Comparison of ENCODE assay signal across 23 cellular contexts in the genomic region with DNA sequence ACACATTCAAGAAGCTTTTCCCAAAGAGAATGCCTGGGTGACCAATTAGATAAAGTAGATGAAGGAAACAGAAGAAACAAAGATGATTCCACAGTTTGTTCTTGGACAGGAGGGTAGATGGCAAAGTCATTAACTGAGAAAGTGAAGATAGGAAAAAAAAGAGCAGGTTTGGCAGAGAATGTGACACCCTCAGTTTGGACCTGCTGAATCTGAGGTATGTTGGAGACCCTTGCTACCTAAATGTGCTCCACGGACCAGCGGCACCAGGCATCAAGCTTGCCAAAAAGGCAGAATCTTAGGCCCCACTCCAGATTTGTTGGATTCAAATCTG. TPM values are rescaled to one million over a fixed set of nuclear protein-coding genes. Genes with fewer than 3 reads are reported as not detected.
DNase-seq lines count a peak whose midpoint lies in the region; ATAC-seq, FAIRE-seq and TF ChIP-seq lines count a peak whose summit lies in the region.
"Had no signal": no experiment of that assay in that cellular context is flagged by ENCODE, and none has a peak within 500 bp of the region (broad histone marks: within the 10 kb centered on the region; RNA-seq: fewer than 3 reads in every experiment).

No MANE protein-coding gene starts in this region.

- FAIRE-seq in A549 (lab: Jason Lieb, UNC): no peak
- FAIRE-seq: colon, endothelial cell of umbilical vein had no signal

- TF ChIP-seq POLR2A in A549 (IDR thresholded peaks at IDR 0.05; ENCODE audit: low read length) (no peak), adrenal gland (IDR thresholded peaks at IDR 0.05) (peak in 1 of 2 donors; percentile 71)

- H3K4me3 ChIP-seq in A549 (no peak overlapping the region), adrenal gland (peak overlapping the region in 2 of 4 donors; percentile 17 to 56), right cardiac atrium (ENCODE audit: low read length) (peak overlapping the region; percentile 70), psoas muscle (peak overlapping the region; percentile 28)
- H3K4me3 ChIP-seq: GM23338 had no signal

- H3K9me3 ChIP-seq in A549: no peaks in the 10 kb centered on the region
- H3K9me3 ChIP-seq in adrenal gland (replicated peaks in 1 of 3): no peaks in the 10 kb centered on the region
- no peaks in the 10 kb centered on the region for H3K9me3 ChIP-seq in right cardiac atrium (ENCODE audit: control insufficient read depth, low read length)
- no peaks in the 10 kb centered on the region for H3K9me3 ChIP-seq in psoas muscle
- H3K9me3 ChIP-seq: neutrophil had no signal

- POLR2A ChIA-PET in A549 (lab: Yijun Ruan, JAX): no interaction called here

- H3K27ac ChIP-seq in A549: peak overlapping the region in 1 of 2 experiments; percentile 53; a peak in 2 of 6 replicates
- H3K27ac ChIP-seq in adrenal gland: peak overlapping the region; percentile 2 to 91 (median 82)
- H3K27ac ChIP-seq in right cardiac atrium (ENCODE audit: low read length): peak overlapping the region; percentile 91
- peak overlapping the region; percentile 2 for H3K27ac ChIP-seq in psoas muscle
- H3K27ac ChIP-seq: neutrophil had no signal

- H3K9me3 Mint-ChIP-seq in natural killer cell: no peaks in the 10 kb centered on the region
- H3K9me3 Mint-ChIP-seq: GM23338; immature natural killer cell; mesothelial cell of epicardium; stimulated activated naive B cell treated with anti-CD40 and anti-IgM and Interleukin-4, amounts not matched to agents 10 μg/mL and 1 μg/mL and 100 μg/mL, for 72 hours had no signal

- CTCF ChIA-PET in A549 (lab: Yijun Ruan, JAX): no interaction called here

- WGBS in A549 (ENCODE audit: missing lambda C conversion rate): 94% methylated on average over 2 of the region's 2 CpGs
- WGBS in adrenal gland, 4 donors: 41 to 52% (median 49%) methylated on average over 2 of the region's 2 CpGs
- WGBS in right cardiac atrium: 58% methylated on average over 2 of the region's 2 CpGs
- WGBS in psoas muscle, 3 donors: 45 to 71% (median 54%) methylated on average over 2 of the region's 2 CpGs

- peaks cover 51% of the 10 kb centered on the region for H3K4me1 ChIP-seq in A549
- peaks cover 36 to 55% of the 10 kb centered on the region in 2 donors for H3K4me1 ChIP-seq in adrenal gland (replicated peaks in 1 of 2)
- peaks cover 9% of the 10 kb centered on the region for H3K4me1 ChIP-seq in right cardiac atrium (ENCODE audit: control insufficient read depth, insufficient read depth, low read length)
- peaks cover 30% of the 10 kb centered on the region for H3K4me1 ChIP-seq in psoas muscle

- no peaks in the 10 kb centered on the region for H3K27me3 Mint-ChIP-seq in natural killer cell (ENCODE audit: low read depth in 2 of 2)
- H3K27me3 Mint-ChIP-seq: stimulated activated naive B cell treated with anti-CD40 and anti-IgM and Interleukin-4, amounts not matched to agents 10 μg/mL and 1 μg/mL and 100 μg/mL, for 72 hours had no signal

- no peak overlapping the region for H3K27ac Mint-ChIP-seq in natural killer cell
- H3K27ac Mint-ChIP-seq: GM23338; mesothelial cell of epicardium; stimulated activated naive B cell treated with anti-CD40 and anti-IgM and Interleukin-4, amounts not matched to agents 10 μg/mL and 1 μg/mL and 100 μg/mL, for 72 hours had no signal

- TF ChIP-seq CTCF in A549 (IDR thresholded peaks at IDR 0.05): no peak
- no peak for TF ChIP-seq CTCF in adrenal gland (IDR thresholded peaks at IDR 0.05)
- no peak for TF ChIP-seq CTCF in psoas muscle (IDR thresholded peaks at IDR 0.05)
- TF ChIP-seq CTCF in natural killer cell (IDR thresholded peaks at IDR 0.05): no peak

- H3K4me2 ChIP-seq in A549: peak overlapping the region; percentile 33; the same call in 1 of the 3 replicates
- H3K4me2 ChIP-seq: GM23338 had no signal

- ATAC-seq in A549: no peak
- no peak for ATAC-seq in right cardiac atrium
- no peak for ATAC-seq in psoas muscle
- no peak for ATAC-seq in natural killer cell
- no peak for ATAC-seq in HG03565 (IDR thresholded peaks at IDR 0.05; ENCODE audit: unreplicated experiment)
- ATAC-seq: GM23338; stimulated activated naive B cell treated with anti-CD40 and anti-IgM and Interleukin-4, amounts not matched to agents 10 μg/mL and 1 μg/mL and 100 μg/mL, for 72 hours had no signal

- intact Hi-C loops in adrenal gland (cut with DNase I): no loop called here
- intact Hi-C loops in right cardiac atrium (cut with DNase I): no loop called here
- intact Hi-C loops in psoas muscle (cut with DNase I): no loop called here
- intact Hi-C loops in natural killer cell (cut with micrococcal nuclease): no loop called here

- no peak for TF ChIP-seq EP300 in A549 (IDR thresholded peaks at IDR 0.05)

- H3K4me1 Mint-ChIP-seq in natural killer cell: peaks cover 24 to 25% of the 10 kb centered on the region in 2 donors

- DNase-seq in A549 (ENCODE audit: low read depth in 1 of 2, low spot score in 1 of 2) (no peak), adrenal gland (peak in 1 of 7 donors; percentile 51), right cardiac atrium (peak in 1 of 3 donors; percentile 25), psoas muscle (no peak), NCI-H2171 (lab: John Stamatoyannopoulos, UW) (no peak), natural killer cell (no peak), occipital lobe (lab: John Stamatoyannopoulos, UW) (no peak)
- DNase-seq: activated effector memory CD4-positive, alpha-beta T cell treated with Interleukin-2 at 50 U/mL for 16 hours; anterior cingulate cortex; COR-L47; immature natural killer cell; NCI-H1417 treated with DMSO at 0.1 percent for 48 hours; NCI-H2227 treated with DMSO at 0.1 percent for 48 hours; NK-92 treated with Interleukin-12 subunit alpha and Interleukin-12 subunit beta, amount 100 ng/mL, for 24 hours; RPMI8226; stimulated activated naive B cell treated with anti-CD40 and anti-IgM and Interleukin-4, amounts not matched to agents 10 μg/mL and 1 μg/mL and 100 μg/mL, for 72 hours; T-helper 1 cell had no signal

- H3K4me3 Mint-ChIP-seq in natural killer cell: no peak overlapping the region
- H3K4me3 Mint-ChIP-seq: GM23338; immature natural killer cell; mesothelial cell of epicardium; stimulated activated naive B cell treated with anti-CD40 and anti-IgM and Interleukin-4, amounts not matched to agents 10 μg/mL and 1 μg/mL and 100 μg/mL, for 72 hours had no signal

- no peaks in the 10 kb centered on the region for H3K36me3 Mint-ChIP-seq in natural killer cell

- no peaks in the 10 kb centered on the region for H3K36me3 ChIP-seq in adrenal gland (replicated peaks in 1 of 2)
- no peaks in the 10 kb centered on the region for H3K36me3 ChIP-seq in psoas muscle (ENCODE audit: insufficient read depth in 1 of 2, low read depth in 1 of 2)
- H3K36me3 ChIP-seq: neutrophil had no signal

- H3K27me3 ChIP-seq in adrenal gland (no peaks in the 10 kb centered on the region), right cardiac atrium (ENCODE audit: control insufficient read depth, insufficient read depth) (no peaks in the 10 kb centered on the region), psoas muscle (ENCODE audit: insufficient read depth in 3 of 3, low read length in 2 of 3) (no peaks in the 10 kb centered on the region)
- H3K27me3 ChIP-seq: neutrophil had no signal

- no peak for TF ChIP-seq RAD21 in A549 (conservative IDR thresholded peaks at IDR 0.05 in 1 of 2, IDR thresholded peaks at IDR 0.05 in 1 of 2)

TF ChIP-seq in A549, 52 proteins besides CTCF, POLR2A, EP300 and RAD21:
- TF ChIP-seq MAFK (IDR thresholded peaks at IDR 0.05; ENCODE audit: partially characterized antibody) (no peak), PBX3 (IDR thresholded peaks at IDR 0.05) (no peak), TP53 (CRISPR knock-in tag; IDR thresholded peaks at IDR 0.05) (no peak), KDM5A (IDR thresholded peaks at IDR 0.05) (no peak), EHF (CRISPR knock-in tag; IDR thresholded peaks at IDR 0.05) (no peak), ESRRA (IDR thresholded peaks at IDR 0.05; ENCODE audit: borderline replicate concordance, low read length) (no peak)

RNA-seq across cellular contexts. Expression of gene ARHGAP18, which starts 49.7 kb away (rescaled TPM):
- 13.3 and 16.7 TPM in 2 replicates for polyA plus RNA-seq in A549 (2011; rRNA removed)
- 1.4 TPM in 2 replicates for polyA plus RNA-seq in A549 (2012; cell fraction: cytosol; rRNA removed)
- 0.55 and 0.75 TPM in 2 replicates for polyA plus RNA-seq in A549 (2012; cell fraction: nucleus; rRNA removed)
- polyA plus RNA-seq in A549 (2017; fragmentation: RNase III; extraction: RNeasy Plus Mini Kit Qiagen cat#74134 plus additional on column Dnase treatment): 8.1 to 13.4 TPM (median 11.2 TPM) in 3 replicates
- polyA minus RNA-seq in A549 (2011; rRNA and poly(A)+ RNA removed): 13.5 and 13.7 TPM in 2 replicates
- total RNA-seq in adrenal gland: 10 to 100 TPM; 50.6 to 90.6 (median 79.8) TPM
- 10 to 100 TPM; 22.0 to 78.3 (median 27.1) TPM for polyA plus RNA-seq in adrenal gland
- 1 to 10 TPM; 5.3 to 6.5 (median 5.8) TPM for total RNA-seq in right cardiac atrium
- 3.0 TPM for polyA plus RNA-seq in right cardiac atrium
- 1 to 10 TPM; 5.2 to 6.8 (median 5.5) TPM for total RNA-seq in psoas muscle
- polyA plus RNA-seq in psoas muscle: 1 to 10 TPM; 1.6 to 6.0 (median 4.3) TPM
- total RNA-seq in natural killer cell: 10 to 100 TPM; 11.5 to 12.5 (median 11.8) TPM
- total RNA-seq in occipital lobe: 8.6 TPM
